In the genomic region with DNA sequence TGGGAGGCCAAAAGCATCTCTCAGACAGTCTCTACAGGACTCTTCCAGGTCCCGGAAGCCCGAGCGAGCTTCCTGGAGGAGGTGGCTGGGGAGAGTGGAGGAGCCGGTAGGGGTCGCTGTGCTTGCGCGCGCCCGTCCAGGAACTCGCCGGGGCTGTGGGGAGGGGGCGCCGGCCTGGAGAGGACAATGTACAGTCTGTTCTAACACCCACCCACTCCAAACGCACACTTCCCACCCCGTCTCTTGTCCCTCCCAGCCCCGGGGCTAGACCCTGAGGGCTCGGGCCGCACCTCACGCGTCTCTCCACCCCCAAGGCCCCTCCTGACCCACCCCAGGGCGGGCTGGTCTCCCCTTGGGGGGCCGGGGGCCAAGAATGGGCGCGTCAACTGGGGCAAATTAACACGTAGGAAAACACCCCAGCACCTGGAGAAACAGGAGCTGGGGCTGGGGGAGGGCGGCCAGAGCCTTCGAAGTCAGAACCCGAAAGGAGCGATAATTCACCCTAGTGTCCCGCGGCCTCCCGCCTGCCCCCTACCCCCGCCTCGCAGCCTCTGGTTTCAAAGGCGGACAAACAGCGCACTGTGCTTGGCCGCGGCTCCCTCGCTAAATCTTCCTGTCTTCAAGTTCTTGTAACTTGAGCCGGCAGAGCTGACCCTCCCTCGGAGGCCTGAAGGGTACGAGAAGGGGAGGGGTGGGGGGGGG, we compare ENCODE assay signal across 8 cellular contexts.
DNase-seq lines count a peak whose midpoint lies in the region; ATAC-seq, FAIRE-seq and TF ChIP-seq lines count a peak whose summit lies in the region.

No MANE protein-coding gene starts in this region.

- H3K4me3 ChIP-seq in transverse colon: peak overlapping the region in 2 of 4 donors; percentile 13 to 15

- in situ Hi-C loops in transverse colon (cut with MboI; ENCODE audit: low pct_ligation_motif_present in 1 of 4, low pct_unique_long_range_greater_than_20kb in 1 of 4, low sequenced_read_pairs in 3 of 4): no loop called here

- H3K27ac Mint-ChIP-seq in activated naive CD8-positive, alpha-beta T cell treated with anti-CD3 and anti-CD28 coated beads, Interleukin-2, amount 50 U/mL, for 24 hours: no peak overlapping the region

- no peaks in the 10 kb centered on the region for H3K9me3 Mint-ChIP-seq in activated naive CD8-positive, alpha-beta T cell treated with anti-CD3 and anti-CD28 coated beads, Interleukin-2, amount 50 U/mL, for 24 hours

- H3K36me3 Mint-ChIP-seq in activated naive CD8-positive, alpha-beta T cell treated with anti-CD3 and anti-CD28 coated beads, Interleukin-2, amount 50 U/mL, for 24 hours (ENCODE audit: low read depth): no peaks in the 10 kb centered on the region

- peaks cover 11 to 24% (median 14%) of the 10 kb centered on the region in 4 donors for H3K4me1 ChIP-seq in transverse colon

- H3K27ac ChIP-seq in transverse colon: peak overlapping the region; percentile 36 to 81 (median 58)

- H3K9me3 ChIP-seq in transverse colon: no peaks in the 10 kb centered on the region

- H3K4me1 Mint-ChIP-seq in activated naive CD8-positive, alpha-beta T cell treated with anti-CD3 and anti-CD28 coated beads, Interleukin-2, amount 50 U/mL, for 24 hours: peaks cover 33% of the 10 kb centered on the region

- H3K4me3 Mint-ChIP-seq in activated naive CD8-positive, alpha-beta T cell treated with anti-CD3 and anti-CD28 coated beads, Interleukin-2, amount 50 U/mL, for 24 hours: no peak overlapping the region

- no peak for TF ChIP-seq EP300 in transverse colon (IDR thresholded peaks at IDR 0.05; ENCODE audit: low read depth)

- peak; percentile 29 to 50 (median 42) for TF ChIP-seq CTCF in transverse colon (IDR thresholded peaks at IDR 0.05)

- peak; percentile 20 for DNase-seq in activated naive CD4-positive, alpha-beta T cell treated with Interleukin-2 at 50 U/mL for 16 hours
- no peak for DNase-seq in activated naive CD4-positive, alpha-beta T cell (lab: John Stamatoyannopoulos, UW)
- DNase-seq in activated naive CD8-positive, alpha-beta T cell treated with anti-CD3 and anti-CD28 coated beads, Interleukin-2, amount 50 U/mL, for 24 hours: peak; percentile 40
- peak; percentile 94 for DNase-seq in islet precursor cell
- peak; percentile 32 for DNase-seq in transverse colon
- no peak for DNase-seq in GF-D8 (lab: John Stamatoyannopoulos, UW)
- no peak for DNase-seq in RCC 7860 (ENCODE audit: low spot score)

- H3K27me3 ChIP-seq in transverse colon: peaks cover 10% of the 10 kb centered on the region

- intact Hi-C loops in transverse colon (cut with DNase I; ENCODE audit: low total_unique reads): no loop called here

- H3K27me3 Mint-ChIP-seq in activated naive CD8-positive, alpha-beta T cell treated with anti-CD3 and anti-CD28 coated beads, Interleukin-2, amount 50 U/mL, for 24 hours: peaks cover 18% of the 10 kb centered on the region

- FAIRE-seq in RCC 7860 (lab: Jason Lieb, UNC): no peak

- H3K36me3 ChIP-seq in transverse colon: no peaks in the 10 kb centered on the region

- no peak for ATAC-seq in activated naive CD8-positive, alpha-beta T cell treated with anti-CD3 and anti-CD28 coated beads, Interleukin-2, amount 50 U/mL, for 24 hours
- no peak for ATAC-seq in GM18907 (IDR thresholded peaks at IDR 0.05; ENCODE audit: unreplicated experiment)

- TF ChIP-seq POLR2A in transverse colon (IDR thresholded peaks at IDR 0.05): no peak

- WGBS in transverse colon (ENCODE audit: low coverage in 1 of 2), 2 donors: 0 to 22% methylated on average over 1 to 40 of the region's 42 CpGs

Comparison
In these comparisons a context has a peak if more than half of its experiments do, and no peak if none do; other contexts are left out.
1. DNase-seq: peak in activated naive CD4-positive, alpha-beta T cell treated with Interleukin-2 at 50 U/mL for 16 hours (single experiment), activated naive CD8-positive, alpha-beta T cell treated with anti-CD3 and anti-CD28 coated beads, Interleukin-2, amount 50 U/mL, for 24 hours (single experiment), islet precursor cell (single experiment) and transverse colon (single experiment); none in activated naive CD4-positive, alpha-beta T cell (0 of 4), GF-D8 (single experiment) and RCC 7860 (single experiment).